ENCODE assay signal across 11 cellular contexts in the genomic region with DNA sequence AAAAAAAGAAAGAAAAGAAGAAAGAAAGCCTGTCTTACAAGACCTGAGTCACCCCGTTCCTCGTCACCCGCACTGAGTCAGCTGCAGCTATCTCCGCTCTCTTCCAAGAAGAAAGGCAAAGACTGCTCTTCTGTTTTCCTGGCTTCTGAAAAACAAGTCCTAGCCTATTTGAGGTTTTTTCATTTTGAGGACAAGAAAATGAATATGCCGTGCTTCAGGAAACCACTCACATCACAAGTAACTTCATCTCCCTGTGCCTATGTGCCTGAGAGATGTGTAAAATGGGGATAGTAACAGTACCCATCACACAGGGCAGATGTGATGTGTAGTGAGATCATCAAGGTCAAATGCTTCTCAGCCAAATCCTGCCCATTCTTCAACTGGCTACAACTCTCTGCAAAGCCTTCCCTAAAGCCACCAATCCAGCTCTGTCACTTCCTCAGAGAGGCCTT.
DNase-seq lines count a peak whose midpoint lies in the region; ATAC-seq and TF ChIP-seq lines count a peak whose summit lies in the region.
"Had no signal": no experiment of that assay in that cellular context is flagged by ENCODE, and none has a peak within 500 bp of the region (broad histone marks: within the 10 kb centered on the region; RNA-seq: fewer than 3 reads in every experiment).

No MANE protein-coding gene starts in this region.

- TF ChIP-seq CTCF in testis (IDR thresholded peaks at IDR 0.05) (no peak), gastrocnemius medialis (IDR thresholded peaks at IDR 0.05 in 4 of 5, conservative IDR thresholded peaks at IDR 0.05 in 1 of 5) (no peak)

- H3K9me3 ChIP-seq in testis (no peaks in the 10 kb centered on the region), gastrocnemius medialis (no peaks in the 10 kb centered on the region)
- H3K9me3 ChIP-seq: HAP-1 had no signal

- TF ChIP-seq POLR2A in testis (IDR thresholded peaks at IDR 0.05) (no peak), gastrocnemius medialis (IDR thresholded peaks at IDR 0.05) (no peak)

- H3K36me3 ChIP-seq in testis (ENCODE audit: low read depth, missing control alignments) (no peaks in the 10 kb centered on the region), gastrocnemius medialis (no peaks in the 10 kb centered on the region)
- H3K36me3 ChIP-seq: HAP-1 had no signal

- H3K4me1 ChIP-seq in testis (peaks cover 6% of the 10 kb centered on the region), gastrocnemius medialis (no peaks in the 10 kb centered on the region)
- H3K4me1 ChIP-seq: HAP-1 had no signal

- WGBS in testis, 2 donors: 84 to 86% methylated on average over 5 of the region's 5 CpGs

- H3K36me3 Mint-ChIP-seq in activated naive CD4-positive, alpha-beta T cell treated with anti-CD3 and anti-CD28 coated beads, Interleukin-2, amount 50 U/mL, for 72 hours: no peaks in the 10 kb centered on the region
- H3K36me3 Mint-ChIP-seq: activated naive CD4-positive, alpha-beta T cell treated with anti-CD3 and anti-CD28 coated beads, Interleukin-2, amount 50 U/mL, for 24 hours had no signal

- H3K27ac Mint-ChIP-seq in activated naive CD4-positive, alpha-beta T cell treated with anti-CD3 and anti-CD28 coated beads, Interleukin-2, amount 50 U/mL, for 72 hours: peak overlapping the region; percentile 36 to 94
- H3K27ac Mint-ChIP-seq: activated naive CD4-positive, alpha-beta T cell treated with anti-CD3 and anti-CD28 coated beads, Interleukin-2, amount 50 U/mL, for 24 hours had no signal

- DNase-seq in A172 (ENCODE audit: low spot score) (peak; percentile 82), HS-27A (ENCODE audit: low read depth) (peak; percentile 63), kidney glomerular epithelial cell (lab: John Stamatoyannopoulos, UW) (peak; percentile 70), testis (no peak), gastrocnemius medialis (no peak), NCI-H2081 treated with DMSO at 0.1 percent for 48 hours (lab: John Stamatoyannopoulos, UW) (no peak)
- peak in 1 of 2 donors; percentile 19 for DNase-seq in activated naive CD4-positive, alpha-beta T cell treated with anti-CD3 and anti-CD28 coated beads, Interleukin-2, amount 50 U/mL, for 72 hours (ENCODE audit: low spot score in 2 of 2)
- DNase-seq: NK-92 treated with Interleukin-12 subunit alpha and Interleukin-12 subunit beta, amount 100 ng/mL, for 24 hours had no signal

- intact Hi-C loops in testis (cut with DNase I; ENCODE audit: low total_unique reads) (no loop called here), gastrocnemius medialis (cut with DNase I; ENCODE audit: low total_unique reads) (no loop called here)

- no peaks in the 10 kb centered on the region for H3K9me3 Mint-ChIP-seq in activated naive CD4-positive, alpha-beta T cell treated with anti-CD3 and anti-CD28 coated beads, Interleukin-2, amount 50 U/mL, for 72 hours
- H3K9me3 Mint-ChIP-seq: activated naive CD4-positive, alpha-beta T cell treated with anti-CD3 and anti-CD28 coated beads, Interleukin-2, amount 50 U/mL, for 24 hours had no signal

- no peak overlapping the region for H3K27ac ChIP-seq in testis
- H3K27ac ChIP-seq in gastrocnemius medialis: no peak overlapping the region

- ATAC-seq in activated naive CD4-positive, alpha-beta T cell treated with anti-CD3 and anti-CD28 coated beads, Interleukin-2, amount 50 U/mL, for 72 hours: peak; percentile 76 to 79
- ATAC-seq in GM18909 (IDR thresholded peaks at IDR 0.05; ENCODE audit: poor library complexity, unreplicated experiment) (no peak), gastrocnemius medialis (no peak)

- no peak overlapping the region for H3K4me3 ChIP-seq in testis
- H3K4me3 ChIP-seq in gastrocnemius medialis: no peak overlapping the region
- H3K4me3 ChIP-seq: HAP-1 had no signal

- in situ Hi-C loops in gastrocnemius medialis (cut with MboI; ENCODE audit: low sequenced_read_pairs in 4 of 4): loop anchor here in 3 of 4 donors (5.0 to 10.0 kb wide), 3 partner anchors 202 to 215 kb away; no protein-coding TSS in a partner anchor

- H3K27me3 ChIP-seq in testis (no peaks in the 10 kb centered on the region), gastrocnemius medialis (no peaks in the 10 kb centered on the region)

Comparison
In these comparisons a context has a peak if more than half of its experiments do, and no peak if none do; other contexts are left out.
1. DNase-seq: peak in A172 (single experiment), HS-27A (single experiment) and kidney glomerular epithelial cell (single experiment); none in testis (single experiment), gastrocnemius medialis (0 of 2) and NCI-H2081 treated with DMSO at 0.1 percent for 48 hours (single experiment).
2. ATAC-seq: peak in activated naive CD4-positive, alpha-beta T cell treated with anti-CD3 and anti-CD28 coated beads, Interleukin-2, amount 50 U/mL, for 72 hours (2 of 2); none in GM18909 (single experiment) and gastrocnemius medialis (0 of 2).